ENCODE assay signal across 8 cellular contexts in the genomic region with DNA sequence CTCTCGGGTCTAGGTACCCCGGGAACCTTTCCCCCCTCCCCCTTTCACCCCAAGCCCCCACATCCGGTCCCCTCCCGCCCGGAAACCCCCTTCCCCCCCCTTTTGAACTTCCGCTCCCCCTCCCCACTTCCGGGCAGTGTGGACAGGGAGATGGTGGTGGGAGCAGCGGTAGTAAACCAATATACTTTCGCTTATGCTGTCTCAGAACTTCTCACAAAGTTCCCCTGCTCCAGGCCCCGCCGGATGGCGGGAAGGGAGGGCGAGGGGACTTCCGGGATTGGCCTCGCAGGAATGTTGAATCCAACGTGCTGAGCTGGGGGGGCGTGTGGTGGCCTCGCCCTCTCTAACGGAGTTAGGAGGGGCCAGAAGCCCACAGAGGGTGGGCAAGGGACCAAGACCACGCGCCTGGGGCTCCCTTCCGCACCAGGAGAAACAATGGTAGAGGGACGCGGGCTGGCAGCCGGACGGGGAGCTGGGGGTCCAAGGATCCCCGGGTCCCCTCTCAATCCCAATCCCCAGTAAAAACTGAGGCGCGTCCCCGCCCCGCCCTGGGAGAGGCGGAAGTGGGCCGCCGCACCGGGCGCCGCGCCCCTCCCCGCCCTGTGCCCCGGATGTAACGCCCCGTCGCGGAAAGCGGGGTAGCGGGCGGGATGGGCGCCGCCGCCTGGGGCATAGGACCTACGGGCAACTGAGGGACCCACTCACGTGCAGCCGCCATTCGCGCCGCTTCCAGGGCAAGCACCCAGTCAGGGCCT. TPM values are rescaled to one million over a fixed set of nuclear protein-coding genes. Genes with fewer than 3 reads are reported as not detected.
A peak's percentile ranks its signal among the peaks of the same experiment; 100 is the strongest.
DNase-seq lines count a peak whose midpoint lies in the region; ATAC-seq and TF ChIP-seq lines count a peak whose summit lies in the region.

No MANE protein-coding gene starts in this region.

- peaks cover 5% of the 10 kb centered on the region for H3K4me1 ChIP-seq in right cardiac atrium (ENCODE audit: control insufficient read depth, insufficient read depth, low read length)
- H3K4me1 ChIP-seq in gastrocnemius medialis, result peaks cover 45 to 51% of the 10 kb centered on the region in 2 donors

- peak overlapping the region; percentile 87 for H3K4me3 ChIP-seq in right cardiac atrium (ENCODE audit: low read length)
- peak overlapping the region; percentile 85 to 99 (median 96) for H3K4me3 ChIP-seq in gastrocnemius medialis

- no peaks in the 10 kb centered on the region for H3K27me3 ChIP-seq in right cardiac atrium (ENCODE audit: control insufficient read depth, insufficient read depth)
- H3K27me3 ChIP-seq in gastrocnemius medialis, result no peaks in the 10 kb centered on the region

- no peak for TF ChIP-seq CTCF in gastrocnemius medialis (IDR thresholded peaks at IDR 0.05 in 4 of 5, conservative IDR thresholded peaks at IDR 0.05 in 1 of 5)

- H3K36me3 Mint-ChIP-seq in T-helper 17 cell (ENCODE audit: low read depth), result peaks cover 19% of the 10 kb centered on the region

- no peak for TF ChIP-seq POLR2A in gastrocnemius medialis (IDR thresholded peaks at IDR 0.05)

- DNase-seq in GM03348 (ENCODE audit: low spot score), result peak; percentile 78
- peak; percentile 44 for DNase-seq in HT-29 (ENCODE audit: low spot score)
- peak; percentile 50 to 61 (median 55) for DNase-seq in T-helper 17 cell
- peak; percentile 72 to 87 (median 85) for DNase-seq in right cardiac atrium
- DNase-seq in gastrocnemius medialis, result peak; percentile 48 to 56

- H3K4me3 Mint-ChIP-seq in T-helper 17 cell, result peak overlapping the region; percentile 100

- H3K9me3 ChIP-seq in T-helper 17 cell (ENCODE audit: control insufficient read depth, low read length, poor library complexity, severe bottlenecking) (no peaks in the 10 kb centered on the region), right cardiac atrium (ENCODE audit: control insufficient read depth, low read length) (no peaks in the 10 kb centered on the region), gastrocnemius medialis (no peaks in the 10 kb centered on the region)

- in situ Hi-C loops in gastrocnemius medialis (cut with MboI; ENCODE audit: low sequenced_read_pairs in 4 of 4), result no loop called here

- H3K27me3 Mint-ChIP-seq in T-helper 17 cell, result no peaks in the 10 kb centered on the region

- intact Hi-C loops in right cardiac atrium (cut with DNase I) (no loop called here), gastrocnemius medialis (cut with DNase I; ENCODE audit: low total_unique reads) (loop anchor here (1.0 kb wide), 1 partner anchor 53 kb away; no protein-coding TSS in a partner anchor)

- H3K4me1 Mint-ChIP-seq in T-helper 17 cell, result peaks cover 50% of the 10 kb centered on the region

- under 1% methylated on average over 56 of the region's 56 CpGs for WGBS in right cardiac atrium

- peak; percentile 28 for ATAC-seq in T-helper 17 cell
- ATAC-seq in right cardiac atrium, result peak; percentile 49 to 50
- peak; percentile 5 to 18 for ATAC-seq in gastrocnemius medialis
- ATAC-seq in HG03139 (IDR thresholded peaks at IDR 0.05; ENCODE audit: unreplicated experiment), result no peak
- no peak for ATAC-seq in GM19023 (IDR thresholded peaks at IDR 0.05; ENCODE audit: unreplicated experiment)

- H3K27ac Mint-ChIP-seq in T-helper 17 cell, result peak overlapping the region; percentile 93

- H3K36me3 ChIP-seq in gastrocnemius medialis, result peaks cover 0 to 35% of the 10 kb centered on the region in 2 donors

- H3K27ac ChIP-seq in angular gyrus (ENCODE audit: low read depth, low read length) (peak overlapping the region; percentile 96), right cardiac atrium (ENCODE audit: low read length) (peak overlapping the region; percentile 96), gastrocnemius medialis (peak overlapping the region; percentile 96 to 100 (median 98))

RNA-seq across cellular contexts. Expression of gene PFN1, which starts 0.7 kb away (rescaled TPM):
- 2,317 and 2,656 TPM in 2 replicates for total RNA-seq in HT-29 (2014; rRNA removed; shearing (Covaris generic))
- total RNA-seq in T-helper 17 cell, result 100 to 1,000 TPM; 686 to 710 TPM
- total RNA-seq in right cardiac atrium, result 100 to 1,000 TPM; 148 to 229 (median 201) TPM
- polyA plus RNA-seq in right cardiac atrium, result 180 TPM
- total RNA-seq in gastrocnemius medialis, result 100 to 1,000 TPM; 304 to 750 (median 599) TPM

RNA-seq across cellular contexts. Expression of gene ENO3, which starts 3.3 kb away (rescaled TPM):
- 2.8 and 4.7 TPM in 2 replicates for total RNA-seq in HT-29 (2014; rRNA removed; shearing (Covaris generic))
- total RNA-seq in T-helper 17 cell (10 to 100 TPM; 17.2 to 17.6 TPM), right cardiac atrium (100 to 1,000 TPM; 198 to 695 (median 246) TPM), gastrocnemius medialis (1,000 to 10,000 TPM; 1,434 to 5,473 (median 3,204) TPM)
- polyA plus RNA-seq in right cardiac atrium, result 455 TPM

RNA-seq across cellular contexts. Expression of gene RNF167, which starts 7.5 kb away (rescaled TPM):
- total RNA-seq in HT-29 (2014; rRNA removed; shearing (Covaris generic)), result 51.1 and 62.9 TPM in 2 replicates
- total RNA-seq in T-helper 17 cell (10 to 100 TPM; 95.5 to 99.0 TPM), right cardiac atrium (100 to 1,000 TPM in 1 of 4 donors, 10 to 100 TPM in 3; 76.6 to 108 (median 87.5) TPM), gastrocnemius medialis (10 to 100 TPM; 51.2 to 99.5 (median 75.2) TPM)
- 124 TPM for polyA plus RNA-seq in right cardiac atrium

RNA-seq across cellular contexts. Expression of gene SLC25A11, which starts 7.7 kb away (rescaled TPM):
- total RNA-seq in HT-29 (2014; rRNA removed; shearing (Covaris generic)), result 58.8 and 83.6 TPM in 2 replicates
- total RNA-seq in T-helper 17 cell (10 to 100 TPM; 26.2 to 26.4 TPM), right cardiac atrium (100 to 1,000 TPM; 162 to 230 (median 202) TPM), gastrocnemius medialis (100 to 1,000 TPM in 2 of 4 donors, 10 to 100 TPM in 2; 52.6 to 106 (median 81.7) TPM)
- polyA plus RNA-seq in right cardiac atrium, result 200 TPM

RNA-seq across cellular contexts. Expression of gene GP1BA, which starts 15.5 kb away (rescaled TPM):
- not detected in 2 replicates for total RNA-seq in HT-29 (2014; rRNA removed; shearing (Covaris generic))
- total RNA-seq in T-helper 17 cell (10 to 100 TPM in 1 of 2 donors, 1 to 10 TPM in 1; 1.6 to 22.9 TPM), right cardiac atrium (under 1 TPM in 1 of 4 donors, not detected in 3; 0.23 TPM), gastrocnemius medialis (not detected)
- polyA plus RNA-seq in right cardiac atrium, result 0.16 TPM

Comparison
In these comparisons a context has a peak if more than half of its experiments do, and no peak if none do; other contexts are left out.
1. ATAC-seq: peak in T-helper 17 cell (single experiment), right cardiac atrium (2 of 2) and gastrocnemius medialis (2 of 2); none in HG03139 (single experiment) and GM19023 (single experiment).
2. RNA of gene ENO3, which starts 3.3 kb away (total RNA-seq): 1,434 to 5,473 TPM in gastrocnemius medialis and 198 to 695 TPM in right cardiac atrium; 17.2 to 17.6 TPM in T-helper 17 cell and 2.8 to 4.7 TPM in HT-29; every median in the first group is over 10 times any median in the second.
3. Peak in every context shown above with its lines, with median percentiles within 50 percentile points of each other: DNase-seq and H3K27ac ChIP-seq.